Comparison of ENCODE assay signal across 20 cellular contexts in the genomic region with DNA sequence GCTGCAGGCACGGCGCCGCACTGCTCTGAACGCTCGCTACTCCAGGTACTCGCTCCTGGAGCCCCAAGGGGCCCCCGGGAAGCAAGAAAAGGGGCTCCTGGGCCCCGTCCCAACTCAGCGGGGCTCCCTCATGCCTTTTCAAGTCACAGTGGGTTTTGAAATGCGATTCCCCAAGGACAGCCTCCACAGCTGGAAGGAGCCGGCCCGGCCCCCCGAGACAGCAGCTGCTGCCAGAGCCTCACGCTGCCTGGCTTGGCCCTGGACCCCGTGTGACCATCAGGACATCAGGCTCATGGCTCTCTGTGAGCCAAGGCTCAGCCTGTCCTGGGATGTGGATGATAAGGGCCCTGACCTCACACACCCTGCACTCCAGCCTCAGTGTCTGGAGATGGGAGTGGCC.
DNase-seq lines count a peak whose midpoint lies in the region; ATAC-seq and TF ChIP-seq lines count a peak whose summit lies in the region.
"Had no signal": no experiment of that assay in that cellular context is flagged by ENCODE, and none has a peak within 500 bp of the region (broad histone marks: within the 10 kb centered on the region; RNA-seq: fewer than 3 reads in every experiment).

No MANE protein-coding gene starts in this region.

- intact Hi-C loops in left ventricle myocardium superior (cut with micrococcal nuclease): no loop called here

- POLR2A ChIA-PET in WTC11 (lab: Charles Lee): no interaction called here

- H3K4me3 Mint-ChIP-seq in WTC11: no peak overlapping the region
- H3K4me3 Mint-ChIP-seq: CD8-positive, alpha-beta T cell; IgD-negative memory B cell had no signal

- ATAC-seq in WTC11 (no peak), left ventricle myocardium superior (peak; percentile 92), GM18858 (IDR thresholded peaks at IDR 0.05; ENCODE audit: unreplicated experiment) (no peak), HG03342 (IDR thresholded peaks at IDR 0.05; ENCODE audit: unreplicated experiment) (no peak)
- ATAC-seq: CD8-positive, alpha-beta T cell; Panc1 had no signal

- CTCF ChIA-PET in WTC11 (lab: Charles Lee): interaction anchor here (0.9 kb wide), 1 partner anchor 76 kb away, joined by 3 read pairs; no protein-coding TSS in a partner anchor

- TF ChIP-seq CTCF in WTC11 (IDR thresholded peaks at IDR 0.05): no peak

- no peaks in the 10 kb centered on the region for H3K36me3 Mint-ChIP-seq in WTC11
- H3K36me3 Mint-ChIP-seq: IgD-negative memory B cell had no signal

- H3K4me1 Mint-ChIP-seq in WTC11: no peaks in the 10 kb centered on the region
- H3K4me1 Mint-ChIP-seq: IgD-negative memory B cell had no signal

- no peaks in the 10 kb centered on the region for H3K27me3 Mint-ChIP-seq in WTC11 (ENCODE audit: low read depth)
- H3K27me3 Mint-ChIP-seq: IgD-negative memory B cell had no signal

- H3K9me3 Mint-ChIP-seq in WTC11: no peaks in the 10 kb centered on the region
- H3K9me3 Mint-ChIP-seq: CD8-positive, alpha-beta T cell; IgD-negative memory B cell had no signal

- peak; percentile 24 for DNase-seq in NCI-H2107 treated with DMSO at 0.1 percent for 48 hours (lab: John Stamatoyannopoulos, UW; ENCODE audit: unreplicated experiment)
- DNase-seq in NCI-H2107 (lab: John Stamatoyannopoulos, UW): no peak
- no peak for DNase-seq in WTC11 (ENCODE audit: low spot score)
- DNase-seq in left ventricle myocardium superior: peak; percentile 71
- no peak for DNase-seq in NCI-H2029 treated with DMSO at 0.1 percent for 48 hours (lab: John Stamatoyannopoulos, UW)
- DNase-seq in ureter (ENCODE audit: low spot score): no peak
- DNase-seq: ACHN; C1 segment of cervical spinal cord; CD8-positive, alpha-beta T cell; GM23248; Karpas-422; NCI-H1417; NCI-H187; NCI-H2227 treated with DMSO at 0.1 percent for 48 hours; NCI-H510A treated with DMSO at 0.1 percent for 48 hours; NCI-H748 treated with DMSO at 0.1 percent for 48 hours had no signal

- 0 out of 2 replicates have a peak overlapping the region, but pooled peaks have one; percentile 32 for H3K27ac Mint-ChIP-seq in WTC11
- H3K27ac Mint-ChIP-seq: CD8-positive, alpha-beta T cell; IgD-negative memory B cell had no signal

TF ChIP-seq in WTC11, 78 proteins besides CTCF, POLR2A, EP300 and RAD21:
- TF ChIP-seq ZNF138 (CRISPR knock-in tag; conservative IDR thresholded peaks at IDR 0.05): no peak
- TF ChIP-seq ZNF121 (CRISPR knock-in tag; IDR thresholded peaks at IDR 0.05): no peak
- TF ChIP-seq ZNF219 (CRISPR knock-in tag; IDR thresholded peaks at IDR 0.05; ENCODE audit: borderline replicate concordance): no peak
- TF ChIP-seq TP53 (CRISPR knock-in tag; IDR thresholded peaks at IDR 0.05): no peak
- TF ChIP-seq NFATC4 (CRISPR knock-in tag; IDR thresholded peaks at IDR 0.05): no peak

Comparison
In these comparisons a context has a peak if more than half of its experiments do, and no peak if none do; other contexts are left out.
1. DNase-seq: peak in NCI-H2107 treated with DMSO at 0.1 percent for 48 hours (single experiment) and left ventricle myocardium superior (single experiment); none in NCI-H2107 (single experiment), WTC11 (single experiment), NCI-H2029 treated with DMSO at 0.1 percent for 48 hours (single experiment) and ureter (single experiment).